Comparison of ENCODE assay signal across 8 cellular contexts in the genomic region with DNA sequence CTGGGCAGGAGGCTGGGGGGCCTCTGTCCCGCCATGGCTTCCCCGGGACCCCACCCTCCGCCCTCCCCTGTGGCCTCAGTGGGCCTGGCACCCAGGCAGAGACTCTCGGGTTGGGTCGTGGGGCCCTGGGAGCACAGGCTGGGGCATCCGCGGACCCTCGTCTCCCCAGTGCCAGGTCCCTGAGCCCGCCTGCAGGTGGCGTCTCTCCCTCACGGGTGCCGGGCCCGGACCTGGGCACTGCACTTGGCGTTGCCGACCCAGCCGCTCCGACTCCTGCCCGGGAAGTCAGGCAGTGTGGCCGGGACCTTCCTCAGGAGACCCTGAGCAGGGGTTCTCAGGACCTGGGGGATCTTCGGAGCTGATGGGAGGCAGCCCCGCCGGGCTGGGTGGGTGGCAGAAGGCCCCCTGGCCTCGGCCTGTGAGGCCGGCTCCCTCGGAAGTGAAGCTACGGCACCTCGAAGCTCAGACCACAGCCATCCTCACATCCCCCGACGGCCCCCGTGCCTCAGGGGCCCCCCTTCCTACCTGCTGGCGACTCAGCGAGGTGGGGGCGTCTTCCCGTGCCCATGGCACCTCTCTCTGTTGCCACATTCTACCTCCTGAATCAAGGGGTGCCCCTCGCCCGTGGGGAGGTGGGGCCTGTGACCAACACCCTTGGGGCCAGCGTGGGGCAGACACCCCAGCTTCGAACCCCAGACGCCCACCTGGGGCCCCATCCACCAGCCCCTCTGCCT. TPM values are rescaled to one million over a fixed set of nuclear protein-coding genes. Genes with fewer than 3 reads are reported as not detected.
DNase-seq lines count a peak whose midpoint lies in the region; ATAC-seq and TF ChIP-seq lines count a peak whose summit lies in the region.

No MANE protein-coding gene starts in this region.

- TF ChIP-seq CTCF in HFFc6 (IDR thresholded peaks at IDR 0.05) (peak; percentile 94), mucosa of descending colon (IDR thresholded peaks at IDR 0.05) (peak; percentile 77)

- peaks cover 32% of the 10 kb centered on the region for H3K27me3 Mint-ChIP-seq in HFFc6 (ENCODE audit: insufficient read depth)

- no peak overlapping the region for H3K4me3 Mint-ChIP-seq in HFFc6

- H3K36me3 ChIP-seq in endocrine pancreas (ENCODE audit: control insufficient read depth, insufficient read depth, low read length) (no peaks in the 10 kb centered on the region), mucosa of descending colon (ENCODE audit: low read depth) (no peaks in the 10 kb centered on the region)

- peaks cover 16% of the 10 kb centered on the region for H3K4me1 Mint-ChIP-seq in HFFc6 (ENCODE audit: low read depth)

- peak; percentile 91 for DNase-seq in DMS53 (lab: John Stamatoyannopoulos, UW)
- peak; percentile 43 for DNase-seq in HFFc6
- peak; percentile 32 for DNase-seq in NCI-H774 (lab: John Stamatoyannopoulos, UW)
- DNase-seq in activated CD8-positive, alpha-beta memory T cell treated with anti-CD3 and anti-CD28 coated beads for 48 hours (ENCODE audit: low read depth in 2 of 3, low spot score in 2 of 3) = peak; percentile 62 to 64 (median 63)
- DNase-seq in mucosa of descending colon = peak; percentile 89 to 93 (median 89)
- peak; percentile 64 to 69 for DNase-seq in stimulated activated CD8-positive, alpha-beta memory T cell treated with anti-CD3 and anti-CD28 coated beads, Interleukin-15, amount 100 ng/mL, for 4 hours (ENCODE audit: low read depth in 2 of 2)

- H3K4me1 ChIP-seq in endocrine pancreas (ENCODE audit: control insufficient read depth, insufficient read depth, low read length) = no peaks in the 10 kb centered on the region
- H3K4me1 ChIP-seq in mucosa of descending colon (ENCODE audit: low read depth) = peaks cover 47% of the 10 kb centered on the region

- intact Hi-C loops in mucosa of descending colon (cut with DNase I, micrococcal nuclease) = loop anchor here (5.0 to 10.0 kb wide), 2 partner anchors 133 to 175 kb away; no protein-coding TSS in a partner anchor

- H3K4me3 ChIP-seq in endocrine pancreas (ENCODE audit: control insufficient read depth, insufficient read depth, low read length) = no peak overlapping the region
- no peak overlapping the region for H3K4me3 ChIP-seq in mucosa of descending colon

- ATAC-seq in mucosa of descending colon (peak; percentile 68), HG03457 (IDR thresholded peaks at IDR 0.05; ENCODE audit: unreplicated experiment) (no peak)

- H3K9me3 ChIP-seq in endocrine pancreas (ENCODE audit: control insufficient read depth, low read length) (no peaks in the 10 kb centered on the region), mucosa of descending colon (no peaks in the 10 kb centered on the region)

- H3K9ac ChIP-seq in endocrine pancreas (ENCODE audit: control insufficient read depth, insufficient read depth, low read length) = peak overlapping the region; percentile 36

- H3K27ac Mint-ChIP-seq in HFFc6 = no peak overlapping the region

- H3K27me3 ChIP-seq in endocrine pancreas (ENCODE audit: control insufficient read depth, insufficient read depth, low read length) = no peaks in the 10 kb centered on the region

- H3K36me3 Mint-ChIP-seq in HFFc6 (ENCODE audit: low read depth) = no peaks in the 10 kb centered on the region

- H3K9me3 Mint-ChIP-seq in HFFc6 = peaks cover 10% of the 10 kb centered on the region

RNA-seq across cellular contexts. Expression of a gene that starts 6.4 kb away (rescaled TPM):
- 10 to 100 TPM in 1 of 6 experiments, 1 to 10 TPM in 5; 8.7 to 10.3 (median 9.6) TPM for total RNA-seq in HFFc6 (2021; fragmentation: NEBNext Ultra II Directional; extraction: Animal tissue kit (Norgen Biotek cat#: 25700))
- 10 to 100 TPM; 18.4 to 25.3 (median 24.0) TPM for total RNA-seq in mucosa of descending colon

RNA-seq across cellular contexts. Expression of a gene that starts 48.1 kb away (rescaled TPM):
- not detected for total RNA-seq in HFFc6 (2021; fragmentation: NEBNext Ultra II Directional; extraction: Animal tissue kit (Norgen Biotek cat#: 25700))
- total RNA-seq in mucosa of descending colon = 1 to 10 TPM; 1.3 to 7.5 (median 2.1) TPM

RNA-seq across cellular contexts. Expression of a gene that starts 51.4 kb away (rescaled TPM):
- not detected for total RNA-seq in HFFc6 (2021; fragmentation: NEBNext Ultra II Directional; extraction: Animal tissue kit (Norgen Biotek cat#: 25700))
- 1 to 10 TPM in 2 of 3 donors, under 1 TPM in 1; 0.32 to 4.4 (median 1.8) TPM for total RNA-seq in mucosa of descending colon

Comparison
In these comparisons a context has a peak if more than half of its experiments do, and no peak if none do; other contexts are left out.
1. DNase-seq: peak in every context shown above with its lines; median percentile 91 in DMS53; 89 in mucosa of descending colon; 66 in stimulated activated CD8-positive, alpha-beta memory T cell treated with anti-CD3 and anti-CD28 coated beads, Interleukin-15, amount 100 ng/mL, for 4 hours; 63 in activated CD8-positive, alpha-beta memory T cell treated with anti-CD3 and anti-CD28 coated beads for 48 hours; 43 in HFFc6; 32 in NCI-H774.